Comparison of ENCODE assay signal across 22 cellular contexts in genomic region chr22:27874185-27874584, GRCh38. TPM values are rescaled to one million over a fixed set of nuclear protein-coding genes. Genes with fewer than 3 reads are reported as not detected.
A peak's percentile ranks its signal among the peaks of the same experiment; 100 is the strongest.
DNase-seq lines count a peak whose midpoint lies in the region; ATAC-seq, FAIRE-seq and TF ChIP-seq lines count a peak whose summit lies in the region.
"Had no signal": no experiment of that assay in that cellular context is flagged by ENCODE, and none has a peak within 500 bp of the region (broad histone marks: within the 10 kb centered on the region; RNA-seq: fewer than 3 reads in every experiment).

No MANE protein-coding gene starts in this region.

- H3K9me3 ChIP-seq in heart left ventricle (peaks cover 0 to 6% (median 0%) of the 10 kb centered on the region in 12 donors), ovary (no peaks in the 10 kb centered on the region)
- H3K9me3 ChIP-seq: adrenal gland had no signal

- H3K27ac Mint-ChIP-seq in activated T-cell treated with anti-CD3 and anti-CD28 coated beads, Interleukin-2, amount 50 U/mL, for 72 hours: peak overlapping the region; percentile 82
- H3K27ac Mint-ChIP-seq: natural killer cell treated with Interleukin-12 subunit alpha and Interleukin-12 subunit beta and Interleukin-15 and Interleukin-18, amount 100 ng/mL, for 72 hours; T-helper 1 cell treated with Interleukin-12 subunit alpha and Interleukin-12 subunit beta and Interleukin-4 antibody, amounts not matched to agents 30 μg/mL and 1 μg/mL, for 36 hours; WTC11 had no signal

- no peak for TF ChIP-seq POLR2A in heart left ventricle (IDR thresholded peaks at IDR 0.05)
- TF ChIP-seq POLR2A in ovary (IDR thresholded peaks at IDR 0.05): no peak

- no peaks in the 10 kb centered on the region for H3K27me3 Mint-ChIP-seq in activated T-cell treated with anti-CD3 and anti-CD28 coated beads, Interleukin-2, amount 50 U/mL, for 72 hours (ENCODE audit: low read depth)
- H3K27me3 Mint-ChIP-seq: natural killer cell treated with Interleukin-12 subunit alpha and Interleukin-12 subunit beta and Interleukin-15 and Interleukin-18, amount 100 ng/mL, for 72 hours had no signal

- no peak for TF ChIP-seq CTCF in heart left ventricle (IDR thresholded peaks at IDR 0.05)
- no peak for TF ChIP-seq CTCF in ovary (IDR thresholded peaks at IDR 0.05)

- DNase-seq in activated T-cell treated with anti-CD3 and anti-CD28 coated beads, Interleukin-2, amount 50 U/mL, for 72 hours: no peak
- no peak for DNase-seq in activated T-cell treated with anti-CD3 and anti-CD28 coated beads, Interleukin-2, amount 50 U/mL, for 1 hour
- DNase-seq in heart left ventricle (no peak), ovary (no peak), urothelium cell line (ENCODE audit: low spot score) (no peak), NK-92 (lab: John Stamatoyannopoulos, UW; ENCODE audit: unreplicated experiment) (no peak), NCI-H1436 (lab: John Stamatoyannopoulos, UW) (no peak)
- DNase-seq: activated CD8-positive, alpha-beta memory T cell treated with anti-CD3 and anti-CD28 coated beads for 24 hours; activated effector memory CD4-positive, alpha-beta T cell treated with Interleukin-2 at 50 U/mL for 16 hours; DMS 273 treated with DMSO at 0.1 percent for 48 hours; MV-4-11; NCI-H2029; NCI-H524 had no signal

- no peak for ATAC-seq in activated T-cell treated with anti-CD3 and anti-CD28 coated beads, Interleukin-2, amount 50 U/mL, for 72 hours (replicated peaks in 1 of 2)
- ATAC-seq in heart left ventricle (peak in 3 of 4 donors; percentile 19 to 37 (median 27)), GM19463 (IDR thresholded peaks at IDR 0.05; ENCODE audit: unreplicated experiment) (no peak)
- ATAC-seq: K562; natural killer cell treated with Interleukin-12 subunit alpha and Interleukin-12 subunit beta and Interleukin-15 and Interleukin-18, amount 100 ng/mL, for 72 hours; WTC11 had no signal

- H3K4me3 Mint-ChIP-seq in activated T-cell treated with anti-CD3 and anti-CD28 coated beads, Interleukin-2, amount 50 U/mL, for 72 hours: no peak overlapping the region
- H3K4me3 Mint-ChIP-seq: natural killer cell treated with Interleukin-12 subunit alpha and Interleukin-12 subunit beta and Interleukin-15 and Interleukin-18, amount 100 ng/mL, for 72 hours; T-helper 1 cell treated with Interleukin-12 subunit alpha and Interleukin-12 subunit beta and Interleukin-4 antibody, amounts not matched to agents 30 μg/mL and 1 μg/mL, for 36 hours; WTC11 had no signal

- no peak overlapping the region for H3K4me3 ChIP-seq in heart left ventricle
- H3K4me3 ChIP-seq in ovary: no peak overlapping the region
- H3K4me3 ChIP-seq: adrenal gland, K562 had no signal

- H3K27me3 ChIP-seq in heart left ventricle (no peaks in the 10 kb centered on the region), ovary (no peaks in the 10 kb centered on the region)
- H3K27me3 ChIP-seq: adrenal gland had no signal

- peaks cover 0 to 48% (median 20%) of the 10 kb centered on the region in 9 donors for H3K36me3 ChIP-seq in heart left ventricle
- no peaks in the 10 kb centered on the region for H3K36me3 ChIP-seq in ovary
- H3K36me3 ChIP-seq: adrenal gland had no signal

- no peaks in the 10 kb centered on the region for H3K9me3 Mint-ChIP-seq in activated T-cell treated with anti-CD3 and anti-CD28 coated beads, Interleukin-2, amount 50 U/mL, for 72 hours
- H3K9me3 Mint-ChIP-seq: natural killer cell treated with Interleukin-12 subunit alpha and Interleukin-12 subunit beta and Interleukin-15 and Interleukin-18, amount 100 ng/mL, for 72 hours; T-helper 1 cell treated with Interleukin-12 subunit alpha and Interleukin-12 subunit beta and Interleukin-4 antibody, amounts not matched to agents 30 μg/mL and 1 μg/mL, for 36 hours; WTC11 had no signal

- peak overlapping the region; percentile 39 to 91 (median 78) for H3K27ac ChIP-seq in heart left ventricle
- H3K27ac ChIP-seq in ovary: peak overlapping the region; percentile 43 to 95
- H3K27ac ChIP-seq: HL-60 had no signal

- FAIRE-seq in urothelium cell line (lab: Jason Lieb, UNC): peak; percentile 55
- FAIRE-seq: endothelial cell of umbilical vein, H1, K562 had no signal

- H3K4me1 Mint-ChIP-seq in activated T-cell treated with anti-CD3 and anti-CD28 coated beads, Interleukin-2, amount 50 U/mL, for 72 hours (ENCODE audit: low read depth): peaks cover 61% of the 10 kb centered on the region

- intact Hi-C loops in heart left ventricle (cut with DNase I): loop anchor here in 1 of 10 donors (10.0 kb wide), 1 partner anchor 721 kb away; no protein-coding TSS in a partner anchor
- intact Hi-C loops in ovary (cut with DNase I): no loop called here

- no peak for TF ChIP-seq EP300 in ovary (IDR thresholded peaks at IDR 0.05)

- H3K36me3 Mint-ChIP-seq in activated T-cell treated with anti-CD3 and anti-CD28 coated beads, Interleukin-2, amount 50 U/mL, for 72 hours (ENCODE audit: insufficient read depth in 2 of 2): peaks cover 5 to 18% of the 10 kb centered on the region in 2 donors

- H3K4me1 ChIP-seq in heart left ventricle (peaks cover 12 to 83% (median 59%) of the 10 kb centered on the region in 12 donors), ovary (ENCODE audit: insufficient read depth) (peaks cover 17% of the 10 kb centered on the region)

- WGBS in heart left ventricle, 4 donors: 67 to 81% (median 77%) methylated on average over 6 of the region's 6 CpGs
- 51 to 58% (median 53%) methylated on average over 6 of the region's 6 CpGs for WGBS in ovary, 3 donors

RNA-seq across cellular contexts. Expression of gene PITPNB, which starts 44.9 kb away (rescaled TPM):
- 100 to 1,000 TPM in 1 of 2 donors, 10 to 100 TPM in 1; 97.2 to 102 TPM for total RNA-seq in activated T-cell treated with anti-CD3 and anti-CD28 coated beads, Interleukin-2, amount 50 U/mL, for 72 hours
- total RNA-seq in heart left ventricle (10 to 100 TPM; 20.8 to 84.7 (median 63.1) TPM), ovary (10 to 100 TPM; 36.1 to 70.3 (median 60.9) TPM)
- polyA plus RNA-seq in heart left ventricle (10 to 100 TPM; 13.6 to 32.3 TPM), ovary (10 to 100 TPM; 26.6 to 77.2 TPM)

Comparison
In these comparisons a context has a peak if more than half of its experiments do, and no peak if none do; other contexts are left out.
1. ATAC-seq: peak in heart left ventricle (3 of 4); none in activated T-cell treated with anti-CD3 and anti-CD28 coated beads, Interleukin-2, amount 50 U/mL, for 72 hours (0 of 2) and GM19463 (single experiment).